In the genomic region with DNA sequence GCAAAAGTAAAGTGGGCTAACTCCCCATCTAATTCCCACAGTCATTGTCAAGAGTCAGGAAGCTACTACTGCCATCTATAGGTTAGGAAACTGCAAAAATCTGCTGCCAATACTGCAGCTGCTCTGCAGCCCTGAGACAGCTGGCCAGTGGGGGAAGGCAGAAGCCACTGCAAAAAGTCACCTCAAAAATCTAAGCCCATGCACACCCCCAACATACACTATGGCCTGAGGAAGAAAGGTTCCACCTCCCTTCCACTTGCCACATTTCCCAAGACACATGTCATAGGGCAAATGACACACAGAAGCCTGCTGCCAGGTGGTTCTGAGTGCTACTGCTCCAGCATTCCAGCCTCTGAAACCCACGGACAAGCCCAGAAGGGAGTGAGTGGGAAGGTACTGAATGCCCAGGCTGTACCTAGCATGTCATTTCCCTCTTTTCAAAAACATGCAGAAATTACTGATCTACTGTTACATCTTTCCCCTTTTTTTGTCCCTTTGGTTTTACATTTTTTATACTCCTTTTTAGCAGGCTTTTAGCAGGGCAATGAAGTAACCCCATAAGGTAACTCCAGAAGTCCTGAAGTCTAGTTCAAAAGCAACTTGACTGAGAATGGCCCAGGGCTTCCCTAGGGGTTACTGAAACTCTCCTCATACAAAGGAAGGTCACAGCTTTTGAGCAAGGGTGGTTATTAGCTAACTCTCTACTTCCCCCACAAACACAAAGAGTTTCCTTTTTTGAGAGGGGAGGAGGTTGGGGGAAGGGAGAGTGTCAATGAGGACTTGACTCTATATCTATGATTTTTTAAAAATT, we compare ENCODE assay signal across 9 cellular contexts. TPM values are rescaled to one million over a fixed set of nuclear protein-coding genes. Genes with fewer than 3 reads are reported as not detected.
DNase-seq lines count a peak whose midpoint lies in the region; ATAC-seq and TF ChIP-seq lines count a peak whose summit lies in the region.
"Had no signal": no experiment of that assay in that cellular context is flagged by ENCODE, and none has a peak within 500 bp of the region (broad histone marks: within the 10 kb centered on the region; RNA-seq: fewer than 3 reads in every experiment).

No MANE protein-coding gene starts in this region.

- TF ChIP-seq CTCF in Calu3 (IDR thresholded peaks at IDR 0.05; ENCODE audit: unreplicated experiment) (no peak), nephron (IDR thresholded peaks at IDR 0.05; ENCODE audit: unreplicated experiment in 3 of 3) (peak; percentile 18 to 27 (median 27))

- DNase-seq in Calu3, result peak; percentile 21
- DNase-seq in HAP-1 (ENCODE audit: low spot score in 2 of 2), result peak; percentile 19 to 27
- peak; percentile 88 for DNase-seq in NOMO-1 treated with DMSO at 0.1 percent for 48 hours (lab: John Stamatoyannopoulos, UW; ENCODE audit: unreplicated experiment)
- peak; percentile 60 for DNase-seq in epidermal melanocyte (ENCODE audit: insufficient read length, low spot score)
- DNase-seq in NCI-H748 treated with DMSO at 0.1 percent for 48 hours (lab: John Stamatoyannopoulos, UW), result no peak
- no peak for DNase-seq in stimulated activated CD4-positive, alpha-beta T cell treated with anti-CD3 and anti-CD28 coated beads, Interleukin-4, amount 100 ng/mL, for 24 hours

- BruUV-seq in Calu3 (replicated peaks; lab: Mats Ljungman, UMichigan), result no TSS peak

- H3K27me3 Mint-ChIP-seq in Calu3 (ENCODE audit: unreplicated experiment), result no peaks in the 10 kb centered on the region
- no peaks in the 10 kb centered on the region for H3K27me3 Mint-ChIP-seq in nephron (ENCODE audit: low read depth)

- no peaks in the 10 kb centered on the region for H3K9me3 Mint-ChIP-seq in Calu3 (ENCODE audit: low read depth, unreplicated experiment)
- no peaks in the 10 kb centered on the region for H3K9me3 Mint-ChIP-seq in nephron

- H3K27ac Mint-ChIP-seq in Calu3 (ENCODE audit: unreplicated experiment) (peak overlapping the region; percentile 50), nephron (peak overlapping the region; percentile 65 to 78 (median 67))

- no peaks in the 10 kb centered on the region for H3K9me3 ChIP-seq in HAP-1

- no peaks in the 10 kb centered on the region; the same call in 1 of the 2 replicates for H3K4me1 ChIP-seq in HAP-1

- no peak for ATAC-seq in GM19351 (IDR thresholded peaks at IDR 0.05; ENCODE audit: unreplicated experiment)

- no peak overlapping the region for H3K4me3 ChIP-seq in HAP-1

- no peaks in the 10 kb centered on the region for H3K27me3 ChIP-seq in HAP-1 (ENCODE audit: low read depth)

- H3K4me3 Mint-ChIP-seq in Calu3 (ENCODE audit: low read depth, unreplicated experiment) (no peak overlapping the region), nephron (no peak overlapping the region)

- H3K4me1 Mint-ChIP-seq in Calu3 (ENCODE audit: low read depth, unreplicated experiment) (peaks cover 10% of the 10 kb centered on the region), nephron (peaks cover 14% of the 10 kb centered on the region)

- intact Hi-C loops in Calu3 (cut with micrococcal nuclease; ENCODE audit: unreplicated experiment), result no loop called here

- peaks cover 9% of the 10 kb centered on the region for H3K36me3 ChIP-seq in HAP-1 (replicated peaks)

- in situ Hi-C loops in HAP-1 (cut with MboI; ENCODE audit: low sequenced_read_pairs), result no loop called here

- peaks cover 17% of the 10 kb centered on the region for H3K36me3 Mint-ChIP-seq in Calu3 (ENCODE audit: insufficient read depth, unreplicated experiment)
- H3K36me3 Mint-ChIP-seq in nephron (ENCODE audit: low read depth), result peaks cover 43% of the 10 kb centered on the region

- CTCF ChIA-PET in Calu3 (lab: Charles Lee), result interaction anchor here (0.6 to 1.3 kb wide), 3 partner anchors 9 to 984 kb away, joined by 4 to 7 read pairs (median 5); a partner anchor contains a TSS

RNA-seq across cellular contexts. Expression of a gene that starts 36.8 kb away (rescaled TPM):
- 76.4 and 81.8 TPM in 2 replicates for total RNA-seq in Calu3 (2022)

RNA-seq across cellular contexts. Expression of a gene that starts 45.7 kb away (rescaled TPM):
- total RNA-seq in Calu3 (2022), result not detected in 2 replicates
- total RNA-seq: T-helper 1 cell treated with Interleukin-12 subunit alpha and Interleukin-12 subunit beta and Interleukin-4 antibody, amounts not matched to agents 30 ng/mL and 1 ng/mL, for 36 hours had no signal

RNA-seq across cellular contexts. Expression of a gene that starts 59.0 kb away (rescaled TPM):
- 15.9 and 16.8 TPM in 2 replicates for total RNA-seq in Calu3 (2022)

Comparison
In these comparisons a context has a peak if more than half of its experiments do, and no peak if none do; other contexts are left out.
1. DNase-seq: peak in Calu3 (single experiment), HAP-1 (2 of 2), NOMO-1 treated with DMSO at 0.1 percent for 48 hours (single experiment) and epidermal melanocyte (single experiment); none in NCI-H748 treated with DMSO at 0.1 percent for 48 hours (single experiment) and stimulated activated CD4-positive, alpha-beta T cell treated with anti-CD3 and anti-CD28 coated beads, Interleukin-4, amount 100 ng/mL, for 24 hours (single experiment).